In genomic region chr5:102099766-102100331, GRCh38 we compare ENCODE assay signal across 1 cellular context.
TF ChIP-seq lines count a peak whose summit lies in the region.

No MANE protein-coding gene starts in this region.

TF ChIP-seq in HepG2, 621 proteins besides CTCF, POLR2A, EP300 and RAD21 (continued from another document and continues in another):
- TF ChIP-seq HNF1A (IDR thresholded peaks at IDR 0.05; ENCODE audit: low read depth): peak; percentile 98
- peak; percentile 100 for TF ChIP-seq HNF1A (CRISPR knock-in tag; IDR thresholded peaks at IDR 0.05; ENCODE audit: borderline replicate concordance)
- TF ChIP-seq ESRRA (CRISPR knock-in tag; IDR thresholded peaks at IDR 0.05; ENCODE audit: low read depth): peak; percentile 97
- no peak for TF ChIP-seq ZNF724P (CRISPR knock-in tag; IDR thresholded peaks at IDR 0.05; ENCODE audit: borderline replicate concordance)
- peak; percentile 83 for TF ChIP-seq DPF2 (CRISPR knock-in tag; IDR thresholded peaks at IDR 0.05; ENCODE audit: borderline replicate concordance, low read depth)
- TF ChIP-seq ZNF253 (CRISPR knock-in tag; IDR thresholded peaks at IDR 0.05; ENCODE audit: borderline replicate concordance): no peak
- 0 out of 2 replicates have a peak, but pooled peaks have one; percentile 67 for TF ChIP-seq ZNF280D (CRISPR knock-in tag; IDR thresholded peaks at IDR 0.05)
- TF ChIP-seq GZF1 (CRISPR knock-in tag; IDR thresholded peaks at IDR 0.05): no peak
- no peak for TF ChIP-seq RFX5 (IDR thresholded peaks at IDR 0.05; ENCODE audit: low read depth, low read length)
- TF ChIP-seq ZNF501 (CRISPR knock-in tag; IDR thresholded peaks at IDR 0.05): peak; percentile 76; the same call in 1 of the 2 replicates
- no peak for TF ChIP-seq ADNP (CRISPR knock-in tag; IDR thresholded peaks at IDR 0.05)
- TF ChIP-seq CREB1 (IDR thresholded peaks at IDR 0.05): no peak
- peak; percentile 62 for TF ChIP-seq CREB1 (CRISPR knock-in tag; IDR thresholded peaks at IDR 0.05)
- no peak for TF ChIP-seq ZNF343 (CRISPR knock-in tag; IDR thresholded peaks at IDR 0.05)
- peak; percentile 73 for TF ChIP-seq TFDP2 (CRISPR knock-in tag; IDR thresholded peaks at IDR 0.05)
- peak; percentile 90; the same call in 1 of the 2 replicates for TF ChIP-seq ZNF124 (CRISPR knock-in tag; IDR thresholded peaks at IDR 0.05)
- TF ChIP-seq MYPOP (CRISPR knock-in tag; IDR thresholded peaks at IDR 0.05): peak; percentile 37; the same call in 1 of the 2 replicates
- TF ChIP-seq PATZ1 (CRISPR knock-in tag; IDR thresholded peaks at IDR 0.05): peak; percentile 42
- peak; percentile 78 for TF ChIP-seq KAT8 (CRISPR knock-in tag; IDR thresholded peaks at IDR 0.05)
- TF ChIP-seq KLF9 (CRISPR knock-in tag; IDR thresholded peaks at IDR 0.05; ENCODE audit: low read depth): 0 out of 2 replicates have a peak, but pooled peaks have one; percentile 33
- peak; percentile 91 for TF ChIP-seq TCF7 (IDR thresholded peaks at IDR 0.05; ENCODE audit: low read depth)
- TF ChIP-seq SKIL (CRISPR knock-in tag; IDR thresholded peaks at IDR 0.05; ENCODE audit: borderline replicate concordance): peak; percentile 81
- no peak for TF ChIP-seq FIP1L1 (IDR thresholded peaks at IDR 0.05; ENCODE audit: borderline replicate concordance, insufficient read depth, low read depth, low read length)
- TF ChIP-seq ZNF317 (CRISPR knock-in tag; IDR thresholded peaks at IDR 0.05): 0 out of 2 replicates have a peak, but pooled peaks have one; percentile 62
- no peak for TF ChIP-seq ZNF766 (CRISPR knock-in tag; IDR thresholded peaks at IDR 0.05; ENCODE audit: borderline replicate concordance)
- no peak for TF ChIP-seq ZNF646 (CRISPR knock-in tag; IDR thresholded peaks at IDR 0.05)
- TF ChIP-seq HNRNPL (IDR thresholded peaks at IDR 0.05; ENCODE audit: low read depth, low read length): 0 out of 2 replicates have a peak, but pooled peaks have one; percentile 53
- TF ChIP-seq TSC22D2 (CRISPR knock-in tag; IDR thresholded peaks at IDR 0.05; ENCODE audit: borderline replicate concordance): 0 out of 2 replicates have a peak, but pooled peaks have one; percentile 47
- no peak for TF ChIP-seq SATB2 (CRISPR knock-in tag; IDR thresholded peaks at IDR 0.05)
